In genomic region chr3:126961191-126961790, GRCh38 we compare ENCODE assay signal across 8 cellular contexts. TPM values are rescaled to one million over a fixed set of nuclear protein-coding genes. Genes with fewer than 3 reads are reported as not detected.
DNase-seq lines count a peak whose midpoint lies in the region; ATAC-seq and TF ChIP-seq lines count a peak whose summit lies in the region.

No MANE protein-coding gene starts in this region.

- no peak overlapping the region for H3K4me3 Mint-ChIP-seq in activated T-helper 1 cell treated with anti-CD3 and anti-CD28 coated beads, Interleukin-12 subunit alpha, Interleukin-12 subunit beta, Interleukin-2, Interleukin-4 antibody, amounts not matched to agents 30 ng/mL and 10 ng/mL and 1 ng/mL, durations not matched to agents 14 hours and 24 hours and 36 hours

- intact Hi-C loops in sigmoid colon (cut with DNase I), result no loop called here
- intact Hi-C loops in activated T-helper 1 cell treated with anti-CD3 and anti-CD28 coated beads, Interleukin-12 subunit alpha, Interleukin-12 subunit beta, Interleukin-2, Interleukin-4 antibody, amounts not matched to agents 30 ng/mL and 10 ng/mL and 1 ng/mL, durations not matched to agents 14 hours and 24 hours and 36 hours (cut with micrococcal nuclease), result no loop called here

- H3K36me3 Mint-ChIP-seq in activated T-helper 1 cell treated with anti-CD3 and anti-CD28 coated beads, Interleukin-12 subunit alpha, Interleukin-12 subunit beta, Interleukin-2, Interleukin-4 antibody, amounts not matched to agents 30 ng/mL and 10 ng/mL and 1 ng/mL, durations not matched to agents 14 hours and 24 hours and 36 hours (ENCODE audit: low read depth), result no peaks in the 10 kb centered on the region

- no peaks in the 10 kb centered on the region for H3K27me3 Mint-ChIP-seq in activated T-helper 1 cell treated with anti-CD3 and anti-CD28 coated beads, Interleukin-12 subunit alpha, Interleukin-12 subunit beta, Interleukin-2, Interleukin-4 antibody, amounts not matched to agents 30 ng/mL and 10 ng/mL and 1 ng/mL, durations not matched to agents 14 hours and 24 hours and 36 hours (ENCODE audit: insufficient read depth)

- in situ Hi-C loops in GM13976 (cut with MboI; ENCODE audit: low sequenced_read_pairs, unreplicated experiment), result no loop called here

- 47 to 61% methylated on average over 8 of the region's 8 CpGs for WGBS in sigmoid colon, 2 donors

- H3K27ac ChIP-seq in epithelial cell of prostate (peak overlapping the region; percentile 49), sigmoid colon (peak overlapping the region in 1 of 4 donors; percentile 42)

- H3K9me3 ChIP-seq in sigmoid colon, result no peaks in the 10 kb centered on the region

- H3K4me1 ChIP-seq in sigmoid colon, result peaks cover 0 to 11% (median 2%) of the 10 kb centered on the region in 4 donors

- peak; percentile 54 for DNase-seq in GM13976 (ENCODE audit: low spot score)
- peak; percentile 85 for DNase-seq in HPDE6-E6E7 (ENCODE audit: extremely low spot score)
- DNase-seq in epithelial cell of prostate (ENCODE audit: low read depth, low spot score), result peak; percentile 36
- peak; percentile 80 for DNase-seq in sigmoid colon
- DNase-seq in activated T-helper 1 cell treated with anti-CD3 and anti-CD28 coated beads, Interleukin-12 subunit alpha, Interleukin-12 subunit beta, Interleukin-2, Interleukin-4 antibody, amounts not matched to agents 30 ng/mL and 10 ng/mL and 1 ng/mL, durations not matched to agents 14 hours and 24 hours and 36 hours (ENCODE audit: low spot score), result no peak
- DNase-seq in hypothalamus (lab: John Stamatoyannopoulos, UW), result no peak
- DNase-seq in NCI-H1105 treated with DMSO at 0.1 percent for 48 hours (lab: John Stamatoyannopoulos, UW), result no peak

- no peak for TF ChIP-seq EP300 in sigmoid colon (IDR thresholded peaks at IDR 0.05)

- no peaks in the 10 kb centered on the region for H3K9me3 Mint-ChIP-seq in activated T-helper 1 cell treated with anti-CD3 and anti-CD28 coated beads, Interleukin-12 subunit alpha, Interleukin-12 subunit beta, Interleukin-2, Interleukin-4 antibody, amounts not matched to agents 30 ng/mL and 10 ng/mL and 1 ng/mL, durations not matched to agents 14 hours and 24 hours and 36 hours

- no peak for TF ChIP-seq POLR2A in sigmoid colon (IDR thresholded peaks at IDR 0.05)

- H3K4me3 ChIP-seq in sigmoid colon, result no peak overlapping the region

- no peaks in the 10 kb centered on the region for H3K36me3 ChIP-seq in sigmoid colon

- TF ChIP-seq CTCF in GM13976 (IDR thresholded peaks at IDR 0.05; ENCODE audit: borderline replicate concordance, control extremely low read depth, extremely low read depth, insufficient read depth, missing control alignments) (no peak), sigmoid colon (IDR thresholded peaks at IDR 0.05) (no peak)

- ATAC-seq in HG03354 (IDR thresholded peaks at IDR 0.05; ENCODE audit: poor library complexity, severe bottlenecking, unreplicated experiment), result no peak

- no peak overlapping the region for H3K27ac Mint-ChIP-seq in activated T-helper 1 cell treated with anti-CD3 and anti-CD28 coated beads, Interleukin-12 subunit alpha, Interleukin-12 subunit beta, Interleukin-2, Interleukin-4 antibody, amounts not matched to agents 30 ng/mL and 10 ng/mL and 1 ng/mL, durations not matched to agents 14 hours and 24 hours and 36 hours

- H3K4me1 Mint-ChIP-seq in activated T-helper 1 cell treated with anti-CD3 and anti-CD28 coated beads, Interleukin-12 subunit alpha, Interleukin-12 subunit beta, Interleukin-2, Interleukin-4 antibody, amounts not matched to agents 30 ng/mL and 10 ng/mL and 1 ng/mL, durations not matched to agents 14 hours and 24 hours and 36 hours (ENCODE audit: low read depth), result no peaks in the 10 kb centered on the region

- peaks cover 0 to 4% (median 0%) of the 10 kb centered on the region in 3 donors for H3K27me3 ChIP-seq in sigmoid colon

RNA-seq across cellular contexts. Expression of gene PLXNA1, which starts 21.6 kb away (rescaled TPM):
- total RNA-seq in sigmoid colon, result 10 to 100 TPM in 2 of 4 donors, 1 to 10 TPM in 2; 7.5 to 29.6 (median 13.0) TPM
- 10 to 100 TPM in 1 of 3 donors, 1 to 10 TPM in 1, under 1 TPM in 1; 0.60 to 15.3 (median 3.5) TPM for polyA plus RNA-seq in sigmoid colon
- total RNA-seq in activated T-helper 1 cell treated with anti-CD3 and anti-CD28 coated beads, Interleukin-12 subunit alpha, Interleukin-12 subunit beta, Interleukin-2, Interleukin-4 antibody, amounts not matched to agents 30 ng/mL and 10 ng/mL and 1 ng/mL, durations not matched to agents 14 hours and 24 hours and 36 hours, result 22.1 and 25.5 TPM in 2 replicates

Comparison
In these comparisons a context has a peak if more than half of its experiments do, and no peak if none do; other contexts are left out.
1. DNase-seq: peak in GM13976 (single experiment), HPDE6-E6E7 (single experiment), epithelial cell of prostate (single experiment) and sigmoid colon (single experiment); none in activated T-helper 1 cell treated with anti-CD3 and anti-CD28 coated beads, Interleukin-12 subunit alpha, Interleukin-12 subunit beta, Interleukin-2, Interleukin-4 antibody, amounts not matched to agents 30 ng/mL and 10 ng/mL and 1 ng/mL, durations not matched to agents 14 hours and 24 hours and 36 hours (single experiment), hypothalamus (0 of 51) and NCI-H1105 treated with DMSO at 0.1 percent for 48 hours (single experiment).